ENCODE assay signal across 1 cellular context in the genomic region with DNA sequence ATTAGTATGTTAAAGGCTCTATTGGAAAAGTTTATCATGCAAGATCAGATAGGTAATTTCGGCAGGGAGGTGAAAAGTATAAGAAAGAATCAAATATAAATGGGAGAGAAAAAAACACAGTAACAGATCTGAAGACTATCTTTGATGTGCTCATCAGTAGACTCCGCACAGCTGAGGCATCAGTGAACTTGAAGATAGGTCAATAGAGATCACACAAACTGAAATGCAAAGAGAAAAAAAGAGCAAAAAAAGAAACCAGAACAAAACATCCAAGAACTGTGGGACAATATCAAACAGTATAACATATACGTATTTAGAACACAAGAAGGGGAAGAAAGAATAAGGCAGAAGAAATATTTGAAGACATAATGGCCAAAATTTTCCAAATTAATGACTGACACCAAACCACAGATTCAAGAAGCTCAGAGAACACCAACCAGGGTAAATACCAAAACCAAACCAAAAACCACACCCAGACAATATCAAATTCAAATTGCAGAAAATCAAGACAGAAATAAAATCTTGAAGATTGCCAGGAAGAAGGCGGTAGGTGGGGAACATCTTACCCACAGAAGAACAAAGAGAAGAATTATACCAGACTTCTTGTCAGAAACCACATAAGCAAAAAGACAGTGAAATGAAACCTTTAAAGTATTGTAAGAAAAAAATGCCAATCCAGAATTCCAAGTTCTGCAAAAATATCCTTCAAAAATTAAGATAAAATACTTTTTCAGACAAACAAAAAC.
TF ChIP-seq lines count a peak whose summit lies in the region.

No MANE protein-coding gene starts in this region.

TF ChIP-seq in A549, 52 proteins besides CTCF, POLR2A, EP300 and RAD21 (continued from another document):
- TF ChIP-seq, protein P1, sequence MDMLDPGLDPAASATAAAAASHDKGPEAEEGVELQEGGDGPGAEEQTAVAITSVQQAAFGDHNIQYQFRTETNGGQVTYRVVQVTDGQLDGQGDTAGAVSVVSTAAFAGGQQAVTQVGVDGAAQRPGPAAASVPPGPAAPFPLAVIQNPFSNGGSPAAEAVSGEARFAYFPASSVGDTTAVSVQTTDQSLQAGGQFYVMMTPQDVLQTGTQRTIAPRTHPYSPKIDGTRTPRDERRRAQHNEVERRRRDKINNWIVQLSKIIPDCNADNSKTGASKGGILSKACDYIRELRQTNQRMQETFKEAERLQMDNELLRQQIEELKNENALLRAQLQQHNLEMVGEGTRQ (IDR thresholded peaks at IDR 0.05), result no peak
- TF ChIP-seq HOXA7 (CRISPR knock-in tag; IDR thresholded peaks at IDR 0.05) (no peak), CBX2 (IDR thresholded peaks at IDR 0.05; ENCODE audit: borderline replicate concordance, low read depth) (no peak)
- TF ChIP-seq, protein P2, sequence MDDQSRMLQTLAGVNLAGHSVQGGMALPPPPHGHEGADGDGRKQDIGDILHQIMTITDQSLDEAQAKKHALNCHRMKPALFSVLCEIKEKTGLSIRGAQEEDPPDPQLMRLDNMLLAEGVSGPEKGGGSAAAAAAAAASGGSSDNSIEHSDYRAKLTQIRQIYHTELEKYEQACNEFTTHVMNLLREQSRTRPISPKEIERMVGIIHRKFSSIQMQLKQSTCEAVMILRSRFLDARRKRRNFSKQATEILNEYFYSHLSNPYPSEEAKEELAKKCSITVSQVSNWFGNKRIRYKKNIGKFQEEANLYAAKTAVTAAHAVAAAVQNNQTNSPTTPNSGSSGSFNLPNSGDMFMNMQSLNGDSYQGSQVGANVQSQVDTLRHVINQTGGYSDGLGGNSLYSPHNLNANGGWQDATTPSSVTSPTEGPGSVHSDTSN (IDR thresholded peaks at IDR 0.05), result no peak
- TF ChIP-seq, protein P3, sequence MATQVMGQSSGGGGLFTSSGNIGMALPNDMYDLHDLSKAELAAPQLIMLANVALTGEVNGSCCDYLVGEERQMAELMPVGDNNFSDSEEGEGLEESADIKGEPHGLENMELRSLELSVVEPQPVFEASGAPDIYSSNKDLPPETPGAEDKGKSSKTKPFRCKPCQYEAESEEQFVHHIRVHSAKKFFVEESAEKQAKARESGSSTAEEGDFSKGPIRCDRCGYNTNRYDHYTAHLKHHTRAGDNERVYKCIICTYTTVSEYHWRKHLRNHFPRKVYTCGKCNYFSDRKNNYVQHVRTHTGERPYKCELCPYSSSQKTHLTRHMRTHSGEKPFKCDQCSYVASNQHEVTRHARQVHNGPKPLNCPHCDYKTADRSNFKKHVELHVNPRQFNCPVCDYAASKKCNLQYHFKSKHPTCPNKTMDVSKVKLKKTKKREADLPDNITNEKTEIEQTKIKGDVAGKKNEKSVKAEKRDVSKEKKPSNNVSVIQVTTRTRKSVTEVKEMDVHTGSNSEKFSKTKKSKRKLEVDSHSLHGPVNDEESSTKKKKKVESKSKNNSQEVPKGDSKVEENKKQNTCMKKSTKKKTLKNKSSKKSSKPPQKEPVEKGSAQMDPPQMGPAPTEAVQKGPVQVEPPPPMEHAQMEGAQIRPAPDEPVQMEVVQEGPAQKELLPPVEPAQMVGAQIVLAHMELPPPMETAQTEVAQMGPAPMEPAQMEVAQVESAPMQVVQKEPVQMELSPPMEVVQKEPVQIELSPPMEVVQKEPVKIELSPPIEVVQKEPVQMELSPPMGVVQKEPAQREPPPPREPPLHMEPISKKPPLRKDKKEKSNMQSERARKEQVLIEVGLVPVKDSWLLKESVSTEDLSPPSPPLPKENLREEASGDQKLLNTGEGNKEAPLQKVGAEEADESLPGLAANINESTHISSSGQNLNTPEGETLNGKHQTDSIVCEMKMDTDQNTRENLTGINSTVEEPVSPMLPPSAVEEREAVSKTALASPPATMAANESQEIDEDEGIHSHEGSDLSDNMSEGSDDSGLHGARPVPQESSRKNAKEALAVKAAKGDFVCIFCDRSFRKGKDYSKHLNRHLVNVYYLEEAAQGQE (IDR thresholded peaks at IDR 0.05), result no peak
